In the genomic region with DNA sequence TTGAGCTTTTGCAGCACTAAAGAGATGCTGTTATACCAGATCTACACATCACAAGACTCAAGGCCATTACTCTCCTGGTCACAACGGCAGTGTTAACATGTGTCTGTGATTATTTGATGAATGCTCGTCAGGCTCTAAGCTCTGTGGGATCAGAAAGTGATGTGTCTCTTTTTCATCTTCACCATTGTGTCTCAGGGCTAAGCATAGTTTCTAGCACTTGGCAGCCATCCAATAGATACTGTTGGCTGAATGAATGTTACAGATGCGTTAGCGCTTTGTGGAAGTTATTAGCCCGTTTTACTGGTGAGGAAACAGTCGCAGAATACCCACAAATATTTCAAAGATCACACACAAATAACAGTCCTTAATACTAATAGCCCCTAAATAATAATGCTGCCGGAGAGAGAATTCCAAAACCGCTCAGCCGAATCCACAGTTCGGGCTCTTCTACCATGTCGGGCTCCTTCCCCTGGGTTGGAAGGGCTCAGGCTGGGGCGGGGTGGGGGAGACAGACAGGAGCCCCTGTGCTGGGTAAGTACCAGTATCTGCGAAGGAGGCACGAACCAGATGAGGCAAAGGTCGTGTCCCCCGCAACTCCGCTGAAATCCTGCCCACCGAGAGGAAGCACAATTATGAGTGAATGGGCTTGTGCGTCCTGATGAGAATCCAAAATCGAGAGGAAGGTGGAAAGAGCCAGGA, we compare ENCODE assay signal across 8 cellular contexts. TPM values are rescaled to one million over a fixed set of nuclear protein-coding genes. Genes with fewer than 3 reads are reported as not detected.
A peak's percentile ranks its signal among the peaks of the same experiment; 100 is the strongest.
DNase-seq lines count a peak whose midpoint lies in the region; ATAC-seq and TF ChIP-seq lines count a peak whose summit lies in the region.

No MANE protein-coding gene starts in this region.

- no peaks in the 10 kb centered on the region for H3K9me3 ChIP-seq in neural progenitor cell (ENCODE audit: low read depth)

- no peak overlapping the region for H3K27ac ChIP-seq in neural progenitor cell

- peak overlapping the region; percentile 88 for H3K4me2 ChIP-seq in neural progenitor cell

- H3K36me3 Mint-ChIP-seq in neural progenitor cell, result no peaks in the 10 kb centered on the region

- peaks cover 7% of the 10 kb centered on the region for H3K4me1 ChIP-seq in neural progenitor cell

- no peaks in the 10 kb centered on the region for H3K36me3 ChIP-seq in neural progenitor cell

- H3K9ac ChIP-seq in neural progenitor cell, result no peak overlapping the region

- H3K27ac Mint-ChIP-seq in neural progenitor cell, result no peak overlapping the region

- H3K4me1 Mint-ChIP-seq in neural progenitor cell, result peaks cover 18% of the 10 kb centered on the region

- peaks cover 24% of the 10 kb centered on the region for H3K27me3 Mint-ChIP-seq in neural progenitor cell (ENCODE audit: insufficient read depth, low read depth)

- peak overlapping the region; percentile 94 for H3K4me3 Mint-ChIP-seq in neural progenitor cell

- no peak for TF ChIP-seq CTCF in neural progenitor cell (IDR thresholded peaks at IDR 0.05)

- H4K20me1 ChIP-seq in neural progenitor cell (ENCODE audit: low read depth), result no peaks in the 10 kb centered on the region

- peak overlapping the region; percentile 72 for H3K4me3 ChIP-seq in neural progenitor cell

- H3K9me3 Mint-ChIP-seq in neural progenitor cell, result no peaks in the 10 kb centered on the region

- ATAC-seq in HG03280 (IDR thresholded peaks at IDR 0.05; ENCODE audit: unreplicated experiment) (no peak), GM18511 (IDR thresholded peaks at IDR 0.05; ENCODE audit: unreplicated experiment) (no peak)

- DNase-seq in DMS53 (lab: John Stamatoyannopoulos, UW) (peak; percentile 44), NCI-H2227 (lab: John Stamatoyannopoulos, UW; ENCODE audit: unreplicated experiment) (peak; percentile 41), dermis blood vessel endothelial cell (peak; percentile 41), neural progenitor cell (ENCODE audit: low spot score) (peak; percentile 23), SKM-1 (lab: John Stamatoyannopoulos, UW; ENCODE audit: unreplicated experiment) (no peak)
- DNase-seq in activated CD4-positive, alpha-beta T cell treated with anti-CD3 and anti-CD28 coated beads, Interleukin-2, amount 50 U/mL, for 48 hours, result no peak

- H2AFZ ChIP-seq in neural progenitor cell (replicated peaks), result peak overlapping the region; percentile 77

- peaks cover 14% of the 10 kb centered on the region for H3F3A ChIP-seq in neural progenitor cell (ENCODE audit: low read depth)

- no peaks in the 10 kb centered on the region for H3K79me2 ChIP-seq in neural progenitor cell (ENCODE audit: low read depth)

- peaks cover 86% of the 10 kb centered on the region for H3K27me3 ChIP-seq in neural progenitor cell

RNA-seq across cellular contexts. Expression of a gene that starts 1.1 kb away (rescaled TPM):
- 0.47 TPM in 1 of 2 replicates, not detected in the other for total RNA-seq in dermis blood vessel endothelial cell
- 0.41 and 0.87 TPM in 2 replicates for total RNA-seq in neural progenitor cell (ENCODE audit: low replicate concordance)

Comparison
In these comparisons a context has a peak if more than half of its experiments do, and no peak if none do; other contexts are left out.
1. DNase-seq: peak in DMS53 (single experiment), NCI-H2227 (single experiment), dermis blood vessel endothelial cell (single experiment) and neural progenitor cell (single experiment); none in activated CD4-positive, alpha-beta T cell treated with anti-CD3 and anti-CD28 coated beads, Interleukin-2, amount 50 U/mL, for 48 hours (0 of 2) and SKM-1 (single experiment).